Comparison of ENCODE assay signal across 8 cellular contexts in genomic region chr12:56188786-56189335, GRCh38. TPM values are rescaled to one million over a fixed set of nuclear protein-coding genes. Genes with fewer than 3 reads are reported as not detected.
DNase-seq lines count a peak whose midpoint lies in the region; TF ChIP-seq lines count a peak whose summit lies in the region.

No MANE protein-coding gene starts in this region.

- H3K4me3 ChIP-seq in cardiac muscle cell = peak overlapping the region; percentile 100

- H3K9me3 Mint-ChIP-seq in activated T-helper 1 cell treated with anti-CD3 and anti-CD28 coated beads, Interleukin-12 subunit alpha, Interleukin-12 subunit beta, Interleukin-2, Interleukin-4 antibody, amounts not matched to agents 30 ng/mL and 10 ng/mL and 1 ng/mL, durations not matched to agents 14 hours and 24 hours and 36 hours = no peaks in the 10 kb centered on the region

- peaks cover 2% of the 10 kb centered on the region for H3K27me3 Mint-ChIP-seq in activated T-helper 1 cell treated with anti-CD3 and anti-CD28 coated beads, Interleukin-12 subunit alpha, Interleukin-12 subunit beta, Interleukin-2, Interleukin-4 antibody, amounts not matched to agents 30 ng/mL and 10 ng/mL and 1 ng/mL, durations not matched to agents 14 hours and 24 hours and 36 hours (ENCODE audit: insufficient read depth)

- peak; percentile 5 for DNase-seq in DMS153 treated with DMSO at 0.1 percent for 48 hours (lab: John Stamatoyannopoulos, UW; ENCODE audit: unreplicated experiment)
- DNase-seq in DMS153 (lab: John Stamatoyannopoulos, UW) = no peak
- DNase-seq in HK-2 (ENCODE audit: unreplicated experiment) = peak; percentile 17
- no peak for DNase-seq in activated T-helper 1 cell treated with anti-CD3 and anti-CD28 coated beads, Interleukin-12 subunit alpha, Interleukin-12 subunit beta, Interleukin-2, Interleukin-4 antibody, amounts not matched to agents 30 ng/mL and 10 ng/mL and 1 ng/mL, durations not matched to agents 14 hours and 24 hours and 36 hours (ENCODE audit: low spot score)
- peak in 1 of 2 donors; percentile 71 for DNase-seq in cardiac muscle cell (ENCODE audit: low read depth in 1 of 2, low spot score in 1 of 2)
- DNase-seq in posterior vena cava (ENCODE audit: low spot score) = peak; percentile 84
- DNase-seq in ACHN = no peak
- no peak for DNase-seq in GOT3 (lab: John Stamatoyannopoulos, UW)

- peaks cover 22% of the 10 kb centered on the region for H3K36me3 Mint-ChIP-seq in activated T-helper 1 cell treated with anti-CD3 and anti-CD28 coated beads, Interleukin-12 subunit alpha, Interleukin-12 subunit beta, Interleukin-2, Interleukin-4 antibody, amounts not matched to agents 30 ng/mL and 10 ng/mL and 1 ng/mL, durations not matched to agents 14 hours and 24 hours and 36 hours (ENCODE audit: low read depth)

- H3K36me3 ChIP-seq in cardiac muscle cell = peaks cover 18% of the 10 kb centered on the region

- peaks cover 55% of the 10 kb centered on the region for H3K4me1 Mint-ChIP-seq in activated T-helper 1 cell treated with anti-CD3 and anti-CD28 coated beads, Interleukin-12 subunit alpha, Interleukin-12 subunit beta, Interleukin-2, Interleukin-4 antibody, amounts not matched to agents 30 ng/mL and 10 ng/mL and 1 ng/mL, durations not matched to agents 14 hours and 24 hours and 36 hours (ENCODE audit: low read depth)

- in situ Hi-C loops in ACHN (cut with HindIII; ENCODE audit: low pct_ligation_motif_present, low pct_unique_long_range_greater_than_20kb, low sequenced_read_pairs) = loop anchor here (5.0 kb wide), 1 partner anchor 72 kb away; the partner anchor contains the start of genes RPL41 and ZC3H10

- no peaks in the 10 kb centered on the region for H3K9me3 ChIP-seq in cardiac muscle cell (ENCODE audit: low read depth)

- H3K27ac Mint-ChIP-seq in activated T-helper 1 cell treated with anti-CD3 and anti-CD28 coated beads, Interleukin-12 subunit alpha, Interleukin-12 subunit beta, Interleukin-2, Interleukin-4 antibody, amounts not matched to agents 30 ng/mL and 10 ng/mL and 1 ng/mL, durations not matched to agents 14 hours and 24 hours and 36 hours = peak overlapping the region; percentile 92

- peak overlapping the region; percentile 81 for H3K27ac ChIP-seq in cardiac muscle cell

- intact Hi-C loops in activated T-helper 1 cell treated with anti-CD3 and anti-CD28 coated beads, Interleukin-12 subunit alpha, Interleukin-12 subunit beta, Interleukin-2, Interleukin-4 antibody, amounts not matched to agents 30 ng/mL and 10 ng/mL and 1 ng/mL, durations not matched to agents 14 hours and 24 hours and 36 hours (cut with micrococcal nuclease) = loop anchor here (1.0 to 10.0 kb wide), 6 partner anchors 31 to 450 kb away; partner anchors contain the start of genes MYL6 and RPS26
- intact Hi-C loops in posterior vena cava (cut with DNase I) = no loop called here

- no peaks in the 10 kb centered on the region for H3K27me3 ChIP-seq in cardiac muscle cell

- peaks cover 9% of the 10 kb centered on the region for H3K4me1 ChIP-seq in cardiac muscle cell (ENCODE audit: low read depth)

- peak overlapping the region; percentile 95 for H3K4me3 Mint-ChIP-seq in activated T-helper 1 cell treated with anti-CD3 and anti-CD28 coated beads, Interleukin-12 subunit alpha, Interleukin-12 subunit beta, Interleukin-2, Interleukin-4 antibody, amounts not matched to agents 30 ng/mL and 10 ng/mL and 1 ng/mL, durations not matched to agents 14 hours and 24 hours and 36 hours

- TF ChIP-seq CTCF in cardiac muscle cell (IDR thresholded peaks at IDR 0.05; ENCODE audit: low read depth, low read length) = no peak

RNA-seq across cellular contexts. Expression of gene SMARCC2, which starts 0.4 kb away (rescaled TPM):
- total RNA-seq in activated T-helper 1 cell treated with anti-CD3 and anti-CD28 coated beads, Interleukin-12 subunit alpha, Interleukin-12 subunit beta, Interleukin-2, Interleukin-4 antibody, amounts not matched to agents 30 ng/mL and 10 ng/mL and 1 ng/mL, durations not matched to agents 14 hours and 24 hours and 36 hours = 124 and 132 TPM in 2 replicates
- total RNA-seq in cardiac muscle cell (69.7 and 94.2 TPM in 2 replicates), posterior vena cava (10 to 100 TPM; 81.0 to 93.9 TPM)
- polyA plus RNA-seq in cardiac muscle cell = 79.6 and 104 TPM in 2 replicates

RNA-seq across cellular contexts. Expression of gene MYL6, which starts 30.7 kb away (rescaled TPM):
- total RNA-seq in activated T-helper 1 cell treated with anti-CD3 and anti-CD28 coated beads, Interleukin-12 subunit alpha, Interleukin-12 subunit beta, Interleukin-2, Interleukin-4 antibody, amounts not matched to agents 30 ng/mL and 10 ng/mL and 1 ng/mL, durations not matched to agents 14 hours and 24 hours and 36 hours = 786 and 802 TPM in 2 replicates
- 2,618 and 4,325 TPM in 2 replicates for total RNA-seq in cardiac muscle cell
- polyA plus RNA-seq in cardiac muscle cell = 3,866 and 6,680 TPM in 2 replicates
- total RNA-seq in posterior vena cava = 1,000 to 10,000 TPM; 3,219 to 3,986 TPM

RNA-seq across cellular contexts. Expression of gene RNF41, which starts 32.9 kb away (rescaled TPM):
- total RNA-seq in activated T-helper 1 cell treated with anti-CD3 and anti-CD28 coated beads, Interleukin-12 subunit alpha, Interleukin-12 subunit beta, Interleukin-2, Interleukin-4 antibody, amounts not matched to agents 30 ng/mL and 10 ng/mL and 1 ng/mL, durations not matched to agents 14 hours and 24 hours and 36 hours = 46.9 and 47.2 TPM in 2 replicates
- total RNA-seq in cardiac muscle cell (37.2 and 55.7 TPM in 2 replicates), posterior vena cava (10 to 100 TPM; 40.1 to 44.2 TPM)
- 17.3 and 21.1 TPM in 2 replicates for polyA plus RNA-seq in cardiac muscle cell

RNA-seq across cellular contexts. Expression of gene NABP2, which starts 35.3 kb away (rescaled TPM):
- total RNA-seq in activated T-helper 1 cell treated with anti-CD3 and anti-CD28 coated beads, Interleukin-12 subunit alpha, Interleukin-12 subunit beta, Interleukin-2, Interleukin-4 antibody, amounts not matched to agents 30 ng/mL and 10 ng/mL and 1 ng/mL, durations not matched to agents 14 hours and 24 hours and 36 hours = 97.5 and 102 TPM in 2 replicates
- 14.8 and 32.0 TPM in 2 replicates for total RNA-seq in cardiac muscle cell
- polyA plus RNA-seq in cardiac muscle cell = 6.8 and 10.7 TPM in 2 replicates
- total RNA-seq in posterior vena cava = 10 to 100 TPM; 19.9 to 23.1 TPM

RNA-seq across cellular contexts. Expression of gene MYL6B, which starts 36.5 kb away (rescaled TPM):
- total RNA-seq in activated T-helper 1 cell treated with anti-CD3 and anti-CD28 coated beads, Interleukin-12 subunit alpha, Interleukin-12 subunit beta, Interleukin-2, Interleukin-4 antibody, amounts not matched to agents 30 ng/mL and 10 ng/mL and 1 ng/mL, durations not matched to agents 14 hours and 24 hours and 36 hours = 58.8 and 67.6 TPM in 2 replicates
- total RNA-seq in cardiac muscle cell = 218 and 293 TPM in 2 replicates
- 142 and 203 TPM in 2 replicates for polyA plus RNA-seq in cardiac muscle cell
- 10 to 100 TPM; 32.9 to 35.7 TPM for total RNA-seq in posterior vena cava

Comparison
In these comparisons a context has a peak if more than half of its experiments do, and no peak if none do; other contexts are left out.
1. DNase-seq: peak in DMS153 treated with DMSO at 0.1 percent for 48 hours (single experiment), HK-2 (single experiment) and posterior vena cava (single experiment); none in DMS153 (single experiment), activated T-helper 1 cell treated with anti-CD3 and anti-CD28 coated beads, Interleukin-12 subunit alpha, Interleukin-12 subunit beta, Interleukin-2, Interleukin-4 antibody, amounts not matched to agents 30 ng/mL and 10 ng/mL and 1 ng/mL, durations not matched to agents 14 hours and 24 hours and 36 hours (single experiment), ACHN (single experiment) and GOT3 (single experiment).